1 cellular context compared by ENCODE assay signal in the genomic region with DNA sequence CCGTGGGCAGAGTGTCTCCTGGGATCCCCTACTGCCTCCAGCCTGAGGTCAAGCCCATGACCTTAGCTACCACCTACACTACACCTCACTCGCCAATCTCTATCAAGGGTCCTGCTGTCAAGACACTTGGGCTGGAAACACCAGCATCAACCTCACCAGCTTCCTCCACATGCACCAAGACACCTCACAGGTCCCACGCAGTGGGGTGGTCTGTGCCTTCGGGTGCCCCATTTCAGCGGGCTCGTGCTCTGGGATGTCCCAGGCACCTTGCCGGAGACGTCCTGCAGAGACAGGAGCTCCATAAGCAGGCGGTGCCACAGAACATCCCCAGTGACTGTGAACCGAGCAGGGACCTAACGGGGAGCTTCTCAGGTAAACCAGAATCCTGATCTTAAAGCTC.
TF ChIP-seq lines count a peak whose summit lies in the region.

No MANE protein-coding gene starts in this region.

TF ChIP-seq in H1, 55 proteins besides CTCF, POLR2A, EP300 and RAD21:
- TF ChIP-seq CHD1 (IDR thresholded peaks at IDR 0.05; ENCODE audit: low read depth, low read length) (no peak), KDM4A (IDR thresholded peaks at IDR 0.05; ENCODE audit: low read depth, low read length, severe bottlenecking) (no peak), SAP30 (IDR thresholded peaks at IDR 0.05; ENCODE audit: insufficient read depth, insufficient replicate concordance, low read length) (no peak), SRF (IDR thresholded peaks at IDR 0.05; ENCODE audit: low read depth, low read length) (no peak), JUND (IDR thresholded peaks at IDR 0.05; ENCODE audit: low read length) (no peak), NRF1 (IDR thresholded peaks at IDR 0.05; ENCODE audit: low read depth, low read length) (no peak), CBX5 (IDR thresholded peaks at IDR 0.05; ENCODE audit: low read depth, low read length) (no peak), BCL11A (IDR thresholded peaks at IDR 0.05; ENCODE audit: low read depth in 2 of 2, low read length in 2 of 2) (no peak), NANOG (IDR thresholded peaks at IDR 0.05; ENCODE audit: insufficient read depth, low read depth, low read length, poor library complexity, severe bottlenecking) (no peak), SIN3A (conservative IDR thresholded peaks at IDR 0.05 in 1 of 2, IDR thresholded peaks at IDR 0.05 in 1 of 2; ENCODE audit: low read depth in 1 of 2, low read length in 2 of 2) (no peak)
